ENCODE assay signal across 11 cellular contexts in genomic region chr10:114518401-114519305, GRCh38.
DNase-seq lines count a peak whose midpoint lies in the region; ATAC-seq and TF ChIP-seq lines count a peak whose summit lies in the region.
"Had no signal": no experiment of that assay in that cellular context is flagged by ENCODE, and none has a peak within 500 bp of the region (broad histone marks: within the 10 kb centered on the region; RNA-seq: fewer than 3 reads in every experiment).

No MANE protein-coding gene starts in this region.

- H3K9me3 ChIP-seq in OCI-LY7 (ENCODE audit: low read length) = no peaks in the 10 kb centered on the region
- no peaks in the 10 kb centered on the region for H3K9me3 ChIP-seq in esophagus (ENCODE audit: control insufficient read depth in 2 of 2, insufficient read depth in 1 of 2, low read depth in 1 of 2, low read length in 1 of 2)

- DNase-seq in NCI-H345 (lab: John Stamatoyannopoulos, UW) = peak; percentile 18
- DNase-seq in NCI-H345 treated with DMSO at 0.1 percent for 48 hours (lab: John Stamatoyannopoulos, UW; ENCODE audit: unreplicated experiment) = no peak
- no peak for DNase-seq in OCI-LY7 (ENCODE audit: low spot score)
- DNase-seq in activated gamma-delta T cell (lab: John Stamatoyannopoulos, UW) = no peak
- no peak for DNase-seq in NK-92 (lab: John Stamatoyannopoulos, UW; ENCODE audit: unreplicated experiment)
- DNase-seq: GDM1, H9, NCI-H1092 treated with DMSO at 0.1 percent for 48 hours had no signal

- H3K4me3 ChIP-seq in OCI-LY7 (ENCODE audit: low read depth, low read length, poor library complexity, severe bottlenecking) = no peak overlapping the region
- no peak overlapping the region for H3K4me3 ChIP-seq in esophagus (ENCODE audit: low read depth in 1 of 2, low read length in 2 of 2)
- no peak overlapping the region for H3K4me3 ChIP-seq in skin epidermis

- H3K4me2 ChIP-seq in OCI-LY7 (ENCODE audit: low read length) = peak overlapping the region; percentile 31

- no peaks in the 10 kb centered on the region for H3K9me2 ChIP-seq in OCI-LY7 (ENCODE audit: insufficient read depth, low read length)

- 64 to 68% methylated on average over 4 of the region's 4 CpGs for WGBS in esophagus, 2 donors

- ATAC-seq in GM18858 (IDR thresholded peaks at IDR 0.05; ENCODE audit: unreplicated experiment) = no peak

- peaks cover 93% of the 10 kb centered on the region for H3K4me1 ChIP-seq in OCI-LY7 (ENCODE audit: insufficient read depth, low read length, poor library complexity, severe bottlenecking)
- H3K4me1 ChIP-seq in esophagus (ENCODE audit: control insufficient read depth in 2 of 2, insufficient read depth in 2 of 2, low read length in 1 of 2) = peaks cover 0 to 16% of the 10 kb centered on the region in 2 donors

- peaks cover 66% of the 10 kb centered on the region for H4K20me1 ChIP-seq in OCI-LY7 (ENCODE audit: insufficient read depth, low read length)

- no TSS peak for BruUV-seq in OCI-LY7 (replicated peaks; lab: Mats Ljungman, UMichigan)

- CTCF ChIA-PET in OCI-LY7 (lab: Charles Lee; ENCODE audit: unreplicated experiment) = interaction anchor here (0.5 to 1.7 kb wide), 3 partner anchors 8 to 23 kb away, joined by 3 to 5 read pairs (median 3); no protein-coding TSS in a partner anchor

- POLR2A ChIA-PET in OCI-LY7 (lab: Charles Lee) = interaction anchor here (0.8 to 16.1 kb wide), 10 partner anchors 8 to 47 kb away, joined by 3 to 464 read pairs (median 8); no protein-coding TSS in a partner anchor

- H3K27ac ChIP-seq in OCI-LY7 (ENCODE audit: low read depth, low read length, poor library complexity, severe bottlenecking) (no peak overlapping the region), esophagus (ENCODE audit: low read depth in 2 of 2, low read length in 1 of 2) (peak overlapping the region; percentile 90 to 96), skin epidermis (peak overlapping the region in 16 of 21 experiments; percentile 13 to 86 (median 66))

- H3K79me2 ChIP-seq in OCI-LY7 (ENCODE audit: insufficient read depth, low read depth, low read length) = peaks cover 100% of the 10 kb centered on the region

- H3K27me3 ChIP-seq in esophagus (ENCODE audit: control insufficient read depth in 1 of 2, insufficient read depth in 2 of 2, low read length in 2 of 2) = no peaks in the 10 kb centered on the region

- TF ChIP-seq CTCF in OCI-LY7 (conservative IDR thresholded peaks at IDR 0.05; ENCODE audit: low read length) = no peak

- intact Hi-C loops in OCI-LY7 (cut with micrococcal nuclease; ENCODE audit: unreplicated experiment) = no loop called here

- H2AFZ ChIP-seq in OCI-LY7 (ENCODE audit: low read length) = no peak overlapping the region

- H3K36me3 ChIP-seq in OCI-LY7 (ENCODE audit: insufficient read depth, low read length) (peaks cover 65% of the 10 kb centered on the region), esophagus (ENCODE audit: control insufficient read depth in 2 of 2, insufficient read depth in 2 of 2, low read length in 1 of 2) (no peaks in the 10 kb centered on the region)
